8 cellular contexts compared by ENCODE assay signal in genomic region chr14:54691525-54692260, GRCh38.
DNase-seq lines count a peak whose midpoint lies in the region; ATAC-seq and TF ChIP-seq lines count a peak whose summit lies in the region.

No MANE protein-coding gene starts in this region.

- CTCF ChIA-PET in HCT116 (lab: Charles Lee) = interaction anchor here (0.9 to 1.9 kb wide), 6 partner anchors 8 to 128 kb away, joined by 3 to 12 read pairs (median 4); no protein-coding TSS in a partner anchor

- POLR2A ChIA-PET in HCT116 (lab: Charles Lee) = interaction anchor here (0.7 to 2.1 kb wide), 2 partner anchors 34 to 124 kb away, joined by 3 to 5 read pairs; partner anchors contain the start of gene SAMD4A

- no peaks in the 10 kb centered on the region for H3K9me3 Mint-ChIP-seq in nephron

- intact Hi-C loops in HCT116 (cut with micrococcal nuclease) = loop anchor here (1.0 to 5.0 kb wide), 2 partner anchors 81 to 127 kb away; no protein-coding TSS in a partner anchor

- H3K27me3 Mint-ChIP-seq in nephron (ENCODE audit: low read depth) = peaks cover 4% of the 10 kb centered on the region

- no TSS peak for BruUV-seq in HCT116 (replicated peaks; lab: Mats Ljungman, UMichigan)

- no peak overlapping the region for H2AFZ ChIP-seq in HCT116 (ENCODE audit: low read depth, low read length, poor library complexity, severe bottlenecking)

- H3K36me3 ChIP-seq in HCT116 (ENCODE audit: control insufficient read depth in 1 of 2, insufficient read depth in 2 of 2, low read length in 2 of 2) (no peaks in the 10 kb centered on the region), suprapubic skin (no peaks in the 10 kb centered on the region)

- H3K27ac Mint-ChIP-seq in nephron = peak overlapping the region in 2 of 3 experiments; percentile 34 to 61

- H3K4me3 Mint-ChIP-seq in nephron = no peak overlapping the region

- peak; percentile 88 for TF ChIP-seq RAD21 in HCT116 (IDR thresholded peaks at IDR 0.05; ENCODE audit: low read depth)

- H3K9me3 ChIP-seq in HCT116 (ENCODE audit: control insufficient read depth in 1 of 2, insufficient read depth in 1 of 2, low read depth in 1 of 2, low read length in 2 of 2) (no peaks in the 10 kb centered on the region), suprapubic skin (no peaks in the 10 kb centered on the region)

- no peak overlapping the region for H3K4me2 ChIP-seq in HCT116 (ENCODE audit: low read length)

- H3K9ac ChIP-seq in HCT116 (ENCODE audit: low read length) = no peak overlapping the region

- H3K79me2 ChIP-seq in HCT116 (ENCODE audit: insufficient read depth, low read length) = no peaks in the 10 kb centered on the region

- TF ChIP-seq EP300 in suprapubic skin (IDR thresholded peaks at IDR 0.05) = no peak

- no peaks in the 10 kb centered on the region for H4K20me1 ChIP-seq in HCT116 (ENCODE audit: insufficient read depth)

- H3K4me3 ChIP-seq in HCT116 (replicated peaks in 1 of 2; ENCODE audit: low read depth in 1 of 2, low read length in 2 of 2) (no peak overlapping the region), fibroblast of pulmonary artery (replicated peaks; ENCODE audit: low read depth, low read length) (no peak overlapping the region), suprapubic skin (no peak overlapping the region)

- DNase-seq in COLO829 (ENCODE audit: low spot score) = peak; percentile 45
- peak; percentile 53 for DNase-seq in HCT116 (ENCODE audit: low read depth, low spot score)
- peak; percentile 51 for DNase-seq in NCI-H748 treated with DMSO at 0.1 percent for 48 hours (lab: John Stamatoyannopoulos, UW)
- DNase-seq in activated T-cell treated with anti-CD3 and anti-CD28 coated beads for 4 hours = peak; percentile 16
- peak; percentile 87 for DNase-seq in fibroblast of pulmonary artery (ENCODE audit: low read depth)
- peak in 1 of 2 donors; percentile 85 for DNase-seq in suprapubic skin (ENCODE audit: low spot score in 2 of 2)

- TF ChIP-seq CTCF in HCT116 (IDR thresholded peaks at IDR 0.05 in 2 of 3, conservative IDR thresholded peaks at IDR 0.05 in 1 of 3; ENCODE audit: borderline replicate concordance in 1 of 3, insufficient read depth in 1 of 3, low read depth in 2 of 3, low read length in 2 of 3) (peak; percentile 79 to 89 (median 87)), fibroblast of pulmonary artery (IDR thresholded peaks at IDR 0.05; ENCODE audit: low read length, missing control alignments) (peak; percentile 93), nephron (IDR thresholded peaks at IDR 0.05; ENCODE audit: unreplicated experiment in 3 of 3) (peak; percentile 74 to 85 (median 84)), suprapubic skin (IDR thresholded peaks at IDR 0.05) (peak; percentile 76 to 78)

- H3K4me1 Mint-ChIP-seq in nephron = peaks cover 36% of the 10 kb centered on the region

- RAD21 ChIA-PET in HCT116 (lab: Charles Lee; ENCODE audit: low non-redundant PET in 1 of 2, low total read pairs in 2 of 2, uncharacterized antibody in 2 of 2, unreplicated experiment in 2 of 2) = interaction anchor here in 1 of 2 experiments (0.7 to 1.2 kb wide), 2 partner anchors 97 to 127 kb away, joined by 3 read pairs; no protein-coding TSS in a partner anchor

- no peaks in the 10 kb centered on the region for H3K9me2 ChIP-seq in HCT116 (ENCODE audit: insufficient read depth)

- ATAC-seq in HCT116 = peak; percentile 98
- ATAC-seq in HG02763 (IDR thresholded peaks at IDR 0.05; ENCODE audit: unreplicated experiment) = no peak

- no peak overlapping the region for H3K27ac ChIP-seq in HCT116 (ENCODE audit: low read depth, low read length)
- no peak overlapping the region for H3K27ac ChIP-seq in suprapubic skin

- no peaks in the 10 kb centered on the region for H3K36me3 Mint-ChIP-seq in nephron (ENCODE audit: low read depth)

- H3K27me3 ChIP-seq in HCT116 (ENCODE audit: insufficient read depth, low read length) (no peaks in the 10 kb centered on the region), suprapubic skin (no peaks in the 10 kb centered on the region)

- no peaks in the 10 kb centered on the region for H3K4me1 ChIP-seq in HCT116 (ENCODE audit: control insufficient read depth in 1 of 2, insufficient read depth in 2 of 2, low read length in 2 of 2)
- peaks cover 9% of the 10 kb centered on the region for H3K4me1 ChIP-seq in suprapubic skin

- WGBS in suprapubic skin = 43% methylated on average over 5 of the region's 5 CpGs

- TF ChIP-seq POLR2A in HCT116 (IDR thresholded peaks at IDR 0.05; ENCODE audit: borderline replicate concordance, extremely low read depth, insufficient read depth, insufficient read length) = no peak
- TF ChIP-seq POLR2A in suprapubic skin (IDR thresholded peaks at IDR 0.05) = no peak

TF ChIP-seq in HCT116, 20 proteins besides CTCF, POLR2A, EP300 and RAD21:
- no peak for TF ChIP-seq ZBTB33 (IDR thresholded peaks at IDR 0.05; ENCODE audit: extremely low read depth, insufficient replicate concordance, low read length)
- no peak for TF ChIP-seq TCF7L2 (IDR thresholded peaks at IDR 0.05; ENCODE audit: borderline replicate concordance, extremely low read depth, insufficient read depth, insufficient read length)
- TF ChIP-seq EZH2phosphoT487 (IDR thresholded peaks at IDR 0.05; ENCODE audit: borderline replicate concordance) = no peak
- TF ChIP-seq, protein P1, sequence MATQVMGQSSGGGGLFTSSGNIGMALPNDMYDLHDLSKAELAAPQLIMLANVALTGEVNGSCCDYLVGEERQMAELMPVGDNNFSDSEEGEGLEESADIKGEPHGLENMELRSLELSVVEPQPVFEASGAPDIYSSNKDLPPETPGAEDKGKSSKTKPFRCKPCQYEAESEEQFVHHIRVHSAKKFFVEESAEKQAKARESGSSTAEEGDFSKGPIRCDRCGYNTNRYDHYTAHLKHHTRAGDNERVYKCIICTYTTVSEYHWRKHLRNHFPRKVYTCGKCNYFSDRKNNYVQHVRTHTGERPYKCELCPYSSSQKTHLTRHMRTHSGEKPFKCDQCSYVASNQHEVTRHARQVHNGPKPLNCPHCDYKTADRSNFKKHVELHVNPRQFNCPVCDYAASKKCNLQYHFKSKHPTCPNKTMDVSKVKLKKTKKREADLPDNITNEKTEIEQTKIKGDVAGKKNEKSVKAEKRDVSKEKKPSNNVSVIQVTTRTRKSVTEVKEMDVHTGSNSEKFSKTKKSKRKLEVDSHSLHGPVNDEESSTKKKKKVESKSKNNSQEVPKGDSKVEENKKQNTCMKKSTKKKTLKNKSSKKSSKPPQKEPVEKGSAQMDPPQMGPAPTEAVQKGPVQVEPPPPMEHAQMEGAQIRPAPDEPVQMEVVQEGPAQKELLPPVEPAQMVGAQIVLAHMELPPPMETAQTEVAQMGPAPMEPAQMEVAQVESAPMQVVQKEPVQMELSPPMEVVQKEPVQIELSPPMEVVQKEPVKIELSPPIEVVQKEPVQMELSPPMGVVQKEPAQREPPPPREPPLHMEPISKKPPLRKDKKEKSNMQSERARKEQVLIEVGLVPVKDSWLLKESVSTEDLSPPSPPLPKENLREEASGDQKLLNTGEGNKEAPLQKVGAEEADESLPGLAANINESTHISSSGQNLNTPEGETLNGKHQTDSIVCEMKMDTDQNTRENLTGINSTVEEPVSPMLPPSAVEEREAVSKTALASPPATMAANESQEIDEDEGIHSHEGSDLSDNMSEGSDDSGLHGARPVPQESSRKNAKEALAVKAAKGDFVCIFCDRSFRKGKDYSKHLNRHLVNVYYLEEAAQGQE (IDR thresholded peaks at IDR 0.05; ENCODE audit: low read depth) = no peak
- no peak for TF ChIP-seq YY1 (IDR thresholded peaks at IDR 0.05; ENCODE audit: extremely low read depth, insufficient replicate concordance, low read depth, low read length)
- TF ChIP-seq EZH2 (IDR thresholded peaks at IDR 0.05) = no peak
- no peak for TF ChIP-seq ZNF274 (IDR thresholded peaks at IDR 0.05; ENCODE audit: low read depth, low read length)
- TF ChIP-seq SRF (IDR thresholded peaks at IDR 0.05; ENCODE audit: low read depth) = no peak
- TF ChIP-seq, protein P2, sequence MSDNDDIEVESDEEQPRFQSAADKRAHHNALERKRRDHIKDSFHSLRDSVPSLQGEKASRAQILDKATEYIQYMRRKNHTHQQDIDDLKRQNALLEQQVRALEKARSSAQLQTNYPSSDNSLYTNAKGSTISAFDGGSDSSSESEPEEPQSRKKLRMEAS (IDR thresholded peaks at IDR 0.05) = no peak
- TF ChIP-seq JUND (IDR thresholded peaks at IDR 0.05) = no peak
- TF ChIP-seq SP1 (IDR thresholded peaks at IDR 0.05; ENCODE audit: low read depth) = no peak
- no peak for TF ChIP-seq SIN3A (IDR thresholded peaks at IDR 0.05; ENCODE audit: low read depth)
- no peak for TF ChIP-seq CBX3 (IDR thresholded peaks at IDR 0.05; ENCODE audit: low read depth)
- no peak for TF ChIP-seq POLR2AphosphoS5 (IDR thresholded peaks at IDR 0.05; ENCODE audit: low read depth, low read length)
- TF ChIP-seq ZFX (IDR thresholded peaks at IDR 0.05) = no peak
